Comparison of ENCODE assay signal across 2 cellular contexts in the genomic region with DNA sequence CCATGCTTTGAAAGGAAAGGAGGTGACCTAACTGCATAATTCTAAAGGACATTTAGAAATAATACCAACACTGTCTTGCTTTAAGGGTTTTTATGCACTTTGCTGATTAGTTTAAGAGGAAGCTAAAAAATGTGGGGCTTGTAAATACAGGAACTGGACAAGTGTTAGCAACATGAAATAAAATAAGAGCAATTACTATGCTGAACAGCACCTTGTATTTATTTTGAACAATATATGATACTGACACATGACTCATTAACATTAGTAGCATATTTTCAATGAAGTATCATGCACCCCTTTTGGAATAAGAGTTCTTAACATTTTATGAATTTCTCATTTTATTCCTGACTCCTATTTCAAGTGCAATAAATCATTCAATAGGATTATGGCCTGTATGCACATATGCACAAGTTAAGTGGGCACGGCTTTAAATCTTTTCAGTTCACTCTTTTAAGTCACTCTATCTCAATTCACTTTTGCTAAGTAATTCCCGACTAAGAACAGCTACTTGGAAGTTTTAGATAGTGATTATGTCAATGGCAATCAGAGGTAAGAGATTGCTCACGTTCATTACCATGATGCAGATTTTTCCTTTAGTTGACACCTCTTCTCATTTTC.
TF ChIP-seq lines count a peak whose summit lies in the region.

No MANE protein-coding gene starts in this region.

TF ChIP-seq in HCT116, 20 proteins besides CTCF, POLR2A, EP300 and RAD21 (continued from another document):
- TF ChIP-seq, protein P1, sequence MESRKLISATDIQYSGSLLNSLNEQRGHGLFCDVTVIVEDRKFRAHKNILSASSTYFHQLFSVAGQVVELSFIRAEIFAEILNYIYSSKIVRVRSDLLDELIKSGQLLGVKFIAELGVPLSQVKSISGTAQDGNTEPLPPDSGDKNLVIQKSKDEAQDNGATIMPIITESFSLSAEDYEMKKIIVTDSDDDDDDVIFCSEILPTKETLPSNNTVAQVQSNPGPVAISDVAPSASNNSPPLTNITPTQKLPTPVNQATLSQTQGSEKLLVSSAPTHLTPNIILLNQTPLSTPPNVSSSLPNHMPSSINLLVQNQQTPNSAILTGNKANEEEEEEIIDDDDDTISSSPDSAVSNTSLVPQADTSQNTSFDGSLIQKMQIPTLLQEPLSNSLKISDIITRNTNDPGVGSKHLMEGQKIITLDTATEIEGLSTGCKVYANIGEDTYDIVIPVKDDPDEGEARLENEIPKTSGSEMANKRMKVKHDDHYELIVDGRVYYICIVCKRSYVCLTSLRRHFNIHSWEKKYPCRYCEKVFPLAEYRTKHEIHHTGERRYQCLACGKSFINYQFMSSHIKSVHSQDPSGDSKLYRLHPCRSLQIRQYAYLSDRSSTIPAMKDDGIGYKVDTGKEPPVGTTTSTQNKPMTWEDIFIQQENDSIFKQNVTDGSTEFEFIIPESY (IDR thresholded peaks at IDR 0.05; ENCODE audit: extremely low read depth, insufficient replicate concordance, low read length): no peak
- no peak for TF ChIP-seq YY1 (IDR thresholded peaks at IDR 0.05; ENCODE audit: extremely low read depth, insufficient replicate concordance, low read depth, low read length)
- no peak for TF ChIP-seq FOSL1 (IDR thresholded peaks at IDR 0.05; ENCODE audit: low read depth)
- TF ChIP-seq, protein P2, sequence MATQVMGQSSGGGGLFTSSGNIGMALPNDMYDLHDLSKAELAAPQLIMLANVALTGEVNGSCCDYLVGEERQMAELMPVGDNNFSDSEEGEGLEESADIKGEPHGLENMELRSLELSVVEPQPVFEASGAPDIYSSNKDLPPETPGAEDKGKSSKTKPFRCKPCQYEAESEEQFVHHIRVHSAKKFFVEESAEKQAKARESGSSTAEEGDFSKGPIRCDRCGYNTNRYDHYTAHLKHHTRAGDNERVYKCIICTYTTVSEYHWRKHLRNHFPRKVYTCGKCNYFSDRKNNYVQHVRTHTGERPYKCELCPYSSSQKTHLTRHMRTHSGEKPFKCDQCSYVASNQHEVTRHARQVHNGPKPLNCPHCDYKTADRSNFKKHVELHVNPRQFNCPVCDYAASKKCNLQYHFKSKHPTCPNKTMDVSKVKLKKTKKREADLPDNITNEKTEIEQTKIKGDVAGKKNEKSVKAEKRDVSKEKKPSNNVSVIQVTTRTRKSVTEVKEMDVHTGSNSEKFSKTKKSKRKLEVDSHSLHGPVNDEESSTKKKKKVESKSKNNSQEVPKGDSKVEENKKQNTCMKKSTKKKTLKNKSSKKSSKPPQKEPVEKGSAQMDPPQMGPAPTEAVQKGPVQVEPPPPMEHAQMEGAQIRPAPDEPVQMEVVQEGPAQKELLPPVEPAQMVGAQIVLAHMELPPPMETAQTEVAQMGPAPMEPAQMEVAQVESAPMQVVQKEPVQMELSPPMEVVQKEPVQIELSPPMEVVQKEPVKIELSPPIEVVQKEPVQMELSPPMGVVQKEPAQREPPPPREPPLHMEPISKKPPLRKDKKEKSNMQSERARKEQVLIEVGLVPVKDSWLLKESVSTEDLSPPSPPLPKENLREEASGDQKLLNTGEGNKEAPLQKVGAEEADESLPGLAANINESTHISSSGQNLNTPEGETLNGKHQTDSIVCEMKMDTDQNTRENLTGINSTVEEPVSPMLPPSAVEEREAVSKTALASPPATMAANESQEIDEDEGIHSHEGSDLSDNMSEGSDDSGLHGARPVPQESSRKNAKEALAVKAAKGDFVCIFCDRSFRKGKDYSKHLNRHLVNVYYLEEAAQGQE (IDR thresholded peaks at IDR 0.05; ENCODE audit: low read depth): no peak
- TF ChIP-seq POLR2AphosphoS5 (IDR thresholded peaks at IDR 0.05; ENCODE audit: low read depth, low read length): no peak
- TF ChIP-seq EZH2phosphoT487 (IDR thresholded peaks at IDR 0.05; ENCODE audit: borderline replicate concordance): no peak
- TF ChIP-seq SIN3A (IDR thresholded peaks at IDR 0.05; ENCODE audit: low read depth): no peak
- no peak for TF ChIP-seq EZH2 (IDR thresholded peaks at IDR 0.05)
- no peak for TF ChIP-seq SRF (IDR thresholded peaks at IDR 0.05; ENCODE audit: low read depth)
- TF ChIP-seq, protein P3, sequence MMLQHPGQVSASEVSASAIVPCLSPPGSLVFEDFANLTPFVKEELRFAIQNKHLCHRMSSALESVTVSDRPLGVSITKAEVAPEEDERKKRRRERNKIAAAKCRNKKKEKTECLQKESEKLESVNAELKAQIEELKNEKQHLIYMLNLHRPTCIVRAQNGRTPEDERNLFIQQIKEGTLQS (IDR thresholded peaks at IDR 0.05): no peak
- no peak for TF ChIP-seq ZFX (IDR thresholded peaks at IDR 0.05)
- TF ChIP-seq JUND (IDR thresholded peaks at IDR 0.05): no peak
- TF ChIP-seq ELF1 (IDR thresholded peaks at IDR 0.05; ENCODE audit: borderline replicate concordance, low read depth): no peak
- TF ChIP-seq SP1 (IDR thresholded peaks at IDR 0.05; ENCODE audit: low read depth): no peak

TF ChIP-seq in SK-N-SH treated with all-trans-retinoic acid at 6 μM for 48 hours, 23 proteins besides CTCF, POLR2A, EP300 and RAD21 (continued from another document):
- TF ChIP-seq, protein P4, sequence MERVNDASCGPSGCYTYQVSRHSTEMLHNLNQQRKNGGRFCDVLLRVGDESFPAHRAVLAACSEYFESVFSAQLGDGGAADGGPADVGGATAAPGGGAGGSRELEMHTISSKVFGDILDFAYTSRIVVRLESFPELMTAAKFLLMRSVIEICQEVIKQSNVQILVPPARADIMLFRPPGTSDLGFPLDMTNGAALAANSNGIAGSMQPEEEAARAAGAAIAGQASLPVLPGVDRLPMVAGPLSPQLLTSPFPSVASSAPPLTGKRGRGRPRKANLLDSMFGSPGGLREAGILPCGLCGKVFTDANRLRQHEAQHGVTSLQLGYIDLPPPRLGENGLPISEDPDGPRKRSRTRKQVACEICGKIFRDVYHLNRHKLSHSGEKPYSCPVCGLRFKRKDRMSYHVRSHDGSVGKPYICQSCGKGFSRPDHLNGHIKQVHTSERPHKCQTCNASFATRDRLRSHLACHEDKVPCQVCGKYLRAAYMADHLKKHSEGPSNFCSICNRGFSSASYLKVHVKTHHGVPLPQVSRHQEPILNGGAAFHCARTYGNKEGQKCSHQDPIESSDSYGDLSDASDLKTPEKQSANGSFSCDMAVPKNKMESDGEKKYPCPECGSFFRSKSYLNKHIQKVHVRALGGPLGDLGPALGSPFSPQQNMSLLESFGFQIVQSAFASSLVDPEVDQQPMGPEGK (CRISPR knock-in tag; IDR thresholded peaks at IDR 0.05; ENCODE audit: borderline replicate concordance): no peak
- no peak for TF ChIP-seq BACH2 (CRISPR knock-in tag; IDR thresholded peaks at IDR 0.05; ENCODE audit: borderline replicate concordance)
- TF ChIP-seq, protein P5, sequence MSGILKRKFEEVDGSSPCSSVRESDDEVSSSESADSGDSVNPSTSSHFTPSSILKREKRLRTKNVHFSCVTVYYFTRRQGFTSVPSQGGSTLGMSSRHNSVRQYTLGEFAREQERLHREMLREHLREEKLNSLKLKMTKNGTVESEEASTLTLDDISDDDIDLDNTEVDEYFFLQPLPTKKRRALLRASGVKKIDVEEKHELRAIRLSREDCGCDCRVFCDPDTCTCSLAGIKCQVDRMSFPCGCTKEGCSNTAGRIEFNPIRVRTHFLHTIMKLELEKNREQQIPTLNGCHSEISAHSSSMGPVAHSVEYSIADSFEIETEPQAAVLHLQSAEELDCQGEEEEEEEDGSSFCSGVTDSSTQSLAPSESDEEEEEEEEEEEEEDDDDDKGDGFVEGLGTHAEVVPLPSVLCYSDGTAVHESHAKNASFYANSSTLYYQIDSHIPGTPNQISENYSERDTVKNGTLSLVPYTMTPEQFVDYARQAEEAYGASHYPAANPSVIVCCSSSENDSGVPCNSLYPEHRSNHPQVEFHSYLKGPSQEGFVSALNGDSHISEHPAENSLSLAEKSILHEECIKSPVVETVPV (CRISPR knock-in tag; IDR thresholded peaks at IDR 0.05): no peak
- TF ChIP-seq ZNF8 (CRISPR knock-in tag; IDR thresholded peaks at IDR 0.05): no peak
